In the genomic region with DNA sequence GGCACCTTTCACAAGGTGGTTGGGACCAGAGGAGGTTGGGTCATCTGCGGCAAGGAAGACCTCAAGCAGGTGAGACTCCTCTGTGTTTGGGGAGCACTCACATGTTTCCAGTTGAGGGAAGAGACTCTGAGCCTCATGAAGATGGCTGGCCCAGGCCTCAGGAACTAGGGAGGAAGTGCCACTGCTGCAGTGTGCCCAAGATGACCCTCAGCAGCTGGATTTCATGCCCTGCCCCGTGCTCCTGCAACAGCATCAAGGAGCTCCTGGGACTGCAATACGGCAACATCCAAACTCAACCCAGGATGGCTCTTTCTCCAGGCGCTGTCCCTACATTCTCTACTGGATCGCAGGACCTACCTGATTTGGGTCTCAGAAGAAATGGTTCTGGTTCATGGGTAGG, we compare ENCODE assay signal across 28 cellular contexts.
"Had no signal": no experiment of that assay in that cellular context is flagged by ENCODE, and none has a peak within 500 bp of the region (broad histone marks: within the 10 kb centered on the region; RNA-seq: fewer than 3 reads in every experiment).

No MANE protein-coding gene starts in this region.

- H3K9me3 Mint-ChIP-seq: naive thymus-derived CD4-positive, alpha-beta T cell; natural killer cell; nephron; neural progenitor cell; stimulated activated naive CD8-positive, alpha-beta T cell treated with anti-CD3 and anti-CD28 coated beads, Interleukin-15, amount 100 ng/mL, for 72 hours; type B pancreatic cell had no signal

- H3K36me3 ChIP-seq: neural progenitor cell, neutrophil, pancreas, right lobe of liver, suprapubic skin, tibial artery, transverse colon, vagina had no signal

- H3K4me3 Mint-ChIP-seq: naive thymus-derived CD4-positive, alpha-beta T cell; natural killer cell; nephron; neural progenitor cell; stimulated activated effector memory CD8-positive, alpha-beta T cell treated with anti-CD3 and anti-CD28 coated beads, Interleukin-12 subunit alpha, Interleukin-12 subunit beta, amount 100 ng/mL, for 72 hours; stimulated activated naive CD8-positive, alpha-beta T cell treated with anti-CD3 and anti-CD28 coated beads, Interleukin-15, amount 100 ng/mL, for 72 hours; type B pancreatic cell had no signal

- H3K27ac ChIP-seq: neural progenitor cell, neutrophil, pancreas, psoas muscle, right lobe of liver, skin epidermis, suprapubic skin, testis, tibial artery, transverse colon, vagina had no signal

- H3K4me2 ChIP-seq: neural progenitor cell, smooth muscle cell had no signal

- H3K9ac ChIP-seq: neural progenitor cell had no signal

- H3K4me3 ChIP-seq: neural progenitor cell, pancreas, psoas muscle, right lobe of liver, skin epidermis, smooth muscle cell, suprapubic skin, testis, tibial artery, transverse colon, vagina had no signal

- DNase-seq: naive thymus-derived CD4-positive, alpha-beta T cell; natural killer cell; nucleus accumbens; psoas muscle; right lobe of liver; stimulated activated CD4-positive, alpha-beta T cell treated with anti-CD3 and anti-CD28 coated beads, Interleukin-15, amount 100 ng/mL, for 24 hours; stimulated activated CD4-positive, alpha-beta T cell treated with anti-CD3 and anti-CD28 coated beads, Interleukin-2, amount 100 ng/mL, for 24 hours; stimulated activated CD4-positive, alpha-beta T cell treated with anti-CD3 and anti-CD28 coated beads, Interleukin-2, amount 100 ng/mL, for 48 hours; stimulated activated CD4-positive, alpha-beta T cell treated with anti-CD3 and anti-CD28 coated beads, Interleukin-4, amount 100 ng/mL, for 24 hours; stimulated activated naive CD4-positive, alpha-beta T cell; stimulated activated naive CD8-positive, alpha-beta T cell treated with anti-CD3 and anti-CD28 coated beads, Interleukin-15, amount 100 ng/mL, for 72 hours; stimulated activated naive CD8-positive, alpha-beta T cell treated with anti-CD3 and anti-CD28 coated beads, Interleukin-15, Interleukin-2, amounts not matched to agents 100 U/mL and 50 U/mL, for 24 hours; substantia nigra; testis; tibial artery; transverse colon had no signal

- H2AFZ ChIP-seq: neural progenitor cell had no signal

- H3K4me1 Mint-ChIP-seq: natural killer cell, nephron, neural progenitor cell had no signal

- H3K27me3 ChIP-seq: neural progenitor cell, pancreas, right lobe of liver, testis, vagina had no signal

- H3K27ac Mint-ChIP-seq: natural killer cell; nephron; neural progenitor cell; progenitor cell of endocrine pancreas; stimulated activated effector memory CD8-positive, alpha-beta T cell treated with anti-CD3 and anti-CD28 coated beads, Interleukin-12 subunit alpha, Interleukin-12 subunit beta, amount 100 ng/mL, for 72 hours; stimulated activated naive CD8-positive, alpha-beta T cell treated with anti-CD3 and anti-CD28 coated beads, Interleukin-15, amount 100 ng/mL, for 72 hours; type B pancreatic cell had no signal

- H3K9me3 ChIP-seq: neutrophil, pancreas, psoas muscle, right lobe of liver, suprapubic skin, testis, tibial artery, transverse colon, vagina had no signal

- H3K36me3 Mint-ChIP-seq: natural killer cell; neural progenitor cell; stimulated activated effector memory CD8-positive, alpha-beta T cell treated with anti-CD3 and anti-CD28 coated beads, Interleukin-12 subunit alpha, Interleukin-12 subunit beta, amount 100 ng/mL, for 72 hours; type B pancreatic cell had no signal

- H3K4me1 ChIP-seq: neural progenitor cell, psoas muscle, transverse colon, vagina had no signal

- ATAC-seq: naive thymus-derived CD4-positive, alpha-beta T cell; natural killer cell; pancreas; psoas muscle; right cardiac atrium; right lobe of liver; stimulated activated effector memory CD8-positive, alpha-beta T cell treated with anti-CD3 and anti-CD28 coated beads, Interleukin-12 subunit alpha, Interleukin-12 subunit beta, amount 100 ng/mL, for 72 hours; stimulated activated naive CD8-positive, alpha-beta T cell treated with anti-CD3 and anti-CD28 coated beads, Interleukin-15, amount 100 ng/mL, for 72 hours; stimulated activated naive CD8-positive, alpha-beta T cell treated with anti-CD3 and anti-CD28 coated beads, Interleukin-15, Interleukin-2, amounts not matched to agents 100 U/mL and 50 U/mL, for 24 hours had no signal
